In genomic region chr12:51632598-51632997, GRCh38 we compare ENCODE assay signal across 29 cellular contexts. TPM values are rescaled to one million over a fixed set of nuclear protein-coding genes. Genes with fewer than 3 reads are reported as not detected.
DNase-seq lines count a peak whose midpoint lies in the region; ATAC-seq and TF ChIP-seq lines count a peak whose summit lies in the region.
"Had no signal": no experiment of that assay in that cellular context is flagged by ENCODE, and none has a peak within 500 bp of the region (broad histone marks: within the 10 kb centered on the region; RNA-seq: fewer than 3 reads in every experiment).

No MANE protein-coding gene starts in this region.

- H3K4me1 Mint-ChIP-seq in endodermal cell: peaks cover 4% of the 10 kb centered on the region
- H3K4me1 Mint-ChIP-seq: activated CD4-positive, alpha-beta memory T cell treated with anti-CD3 and anti-CD28 coated beads, Interleukin-2, amount 10 ng/mL, durations not matched to agents 7 days and 5 days; activated T-helper 17 cell treated with anti-CD3 and anti-CD28 coated beads, Interleukin-2, amount 50 U/mL, for 72 hours; mesothelial cell of epicardium; naive thymus-derived CD4-positive, alpha-beta T cell had no signal

- no peak overlapping the region for H3K27ac Mint-ChIP-seq in endodermal cell
- H3K27ac Mint-ChIP-seq: activated CD4-positive, alpha-beta memory T cell treated with anti-CD3 and anti-CD28 coated beads, Interleukin-2, amount 10 ng/mL, durations not matched to agents 7 days and 5 days; activated naive CD8-positive, alpha-beta T cell; activated T-helper 17 cell treated with anti-CD3 and anti-CD28 coated beads, Interleukin-2, amount 50 U/mL, for 72 hours; dendritic cell treated with granulocyte-macrophage colony-stimulating factor and Interleukin-4, amounts not matched to agents 40 ng/mL and 50 ng/mL, for 4 days; mesothelial cell of epicardium; naive thymus-derived CD4-positive, alpha-beta T cell; stimulated activated naive CD8-positive, alpha-beta T cell treated with anti-CD3 and anti-CD28 coated beads, Interleukin-15, Interleukin-2, amounts not matched to agents 100 ng/mL and 50 ng/mL, for 24 hours had no signal

- no peaks in the 10 kb centered on the region for H3K4me1 ChIP-seq in endodermal cell (ENCODE audit: control insufficient read depth, insufficient read depth, low read length)
- H3K4me1 ChIP-seq in suprapubic skin: no peaks in the 10 kb centered on the region
- H3K4me1 ChIP-seq: uterus had no signal

- H3K27me3 ChIP-seq in endodermal cell (ENCODE audit: control insufficient read depth, insufficient read depth, low read length, poor library complexity, severe bottlenecking): no peaks in the 10 kb centered on the region
- H3K27me3 ChIP-seq in suprapubic skin: no peaks in the 10 kb centered on the region
- H3K27me3 ChIP-seq: uterus had no signal

- H3K27me3 Mint-ChIP-seq in endodermal cell (ENCODE audit: insufficient read depth): no peaks in the 10 kb centered on the region
- H3K27me3 Mint-ChIP-seq: dendritic cell treated with granulocyte-macrophage colony-stimulating factor and Interleukin-4, amounts not matched to agents 40 ng/mL and 50 ng/mL, for 4 days had no signal

- peaks cover 3% of the 10 kb centered on the region for H3K36me3 Mint-ChIP-seq in endodermal cell (ENCODE audit: low read depth)

- peaks cover 15% of the 10 kb centered on the region for H3K9me3 Mint-ChIP-seq in endodermal cell
- H3K9me3 Mint-ChIP-seq: activated CD4-positive, alpha-beta memory T cell treated with anti-CD3 and anti-CD28 coated beads, Interleukin-2, amount 10 ng/mL, durations not matched to agents 7 days and 5 days; stimulated activated naive CD8-positive, alpha-beta T cell treated with anti-CD3 and anti-CD28 coated beads, Interleukin-15, Interleukin-2, amounts not matched to agents 100 ng/mL and 50 ng/mL, for 24 hours had no signal

- H3K27ac ChIP-seq in endodermal cell (ENCODE audit: low read depth, low read length) (peak overlapping the region; percentile 47), suprapubic skin (peak overlapping the region; percentile 39)
- H3K27ac ChIP-seq: skin epidermis, uterus had no signal

- 23 to 52% methylated on average over 2 of the region's 2 CpGs for WGBS in endodermal cell (ENCODE audit: insufficient coverage in 1 of 2, insufficient read length in 1 of 2), 2 experiments
- WGBS in suprapubic skin: 35% methylated on average over 2 of the region's 2 CpGs

- H3K4me3 Mint-ChIP-seq in endodermal cell: no peak overlapping the region
- H3K4me3 Mint-ChIP-seq: activated CD4-positive, alpha-beta memory T cell treated with anti-CD3 and anti-CD28 coated beads, Interleukin-2, amount 10 ng/mL, durations not matched to agents 7 days and 5 days; activated naive CD8-positive, alpha-beta T cell; activated T-helper 17 cell treated with anti-CD3 and anti-CD28 coated beads, Interleukin-2, amount 50 U/mL, for 72 hours; dendritic cell treated with granulocyte-macrophage colony-stimulating factor and Interleukin-4, amounts not matched to agents 40 ng/mL and 50 ng/mL, for 4 days; mesothelial cell of epicardium; naive thymus-derived CD4-positive, alpha-beta T cell; stimulated activated naive CD8-positive, alpha-beta T cell treated with anti-CD3 and anti-CD28 coated beads, Interleukin-15, Interleukin-2, amounts not matched to agents 100 ng/mL and 50 ng/mL, for 24 hours had no signal

- peak in 2 of 3 experiments; percentile 37 to 73 for DNase-seq in NCI-H1417 (lab: John Stamatoyannopoulos, UW)
- DNase-seq in NCI-H1417 treated with DMSO at 0.1 percent for 48 hours (lab: John Stamatoyannopoulos, UW): no peak
- DNase-seq in NCI-H2227 (lab: John Stamatoyannopoulos, UW; ENCODE audit: unreplicated experiment): peak; percentile 62
- DNase-seq in endodermal cell: no peak
- DNase-seq in suprapubic skin (ENCODE audit: low spot score in 2 of 2): no peak
- no peak for DNase-seq in GM13977 (ENCODE audit: low spot score)
- DNase-seq in activated T-cell treated with anti-CD3 and anti-CD28 coated beads, Interleukin-2, amount 50 U/mL, for 48 hours: no peak
- DNase-seq: activated CD4-positive, alpha-beta memory T cell treated with anti-CD3 and anti-CD28 coated beads, Interleukin-2, amount 10 ng/mL, durations not matched to agents 7 days and 5 days; activated CD4-positive, alpha-beta T cell treated with anti-CD3 and anti-CD28 coated beads for 1 hour; activated CD8-positive, alpha-beta memory T cell treated with anti-CD3 and anti-CD28 coated beads, Interleukin-2, amount 50 U/mL, for 48 hours; aorta; left ventricle myocardium superior; naive thymus-derived CD4-positive, alpha-beta T cell; NCI-H1105; NCI-H774; retina; RPMI8226; T-helper 2 cell; uterus had no signal

- no peak for TF ChIP-seq EP300 in suprapubic skin (IDR thresholded peaks at IDR 0.05)

- ATAC-seq in GM21515 (IDR thresholded peaks at IDR 0.05; ENCODE audit: unreplicated experiment): no peak
- ATAC-seq: activated T-helper 17 cell treated with anti-CD3 and anti-CD28 coated beads, Interleukin-2, amount 50 U/mL, for 72 hours; GM12878; K562; left ventricle myocardium superior; naive thymus-derived CD4-positive, alpha-beta T cell had no signal

- no peak for TF ChIP-seq POLR2A in suprapubic skin (IDR thresholded peaks at IDR 0.05)

- H3K4me3 ChIP-seq in endodermal cell (ENCODE audit: low read length) (no peak overlapping the region), suprapubic skin (no peak overlapping the region)
- H3K4me3 ChIP-seq: GM12878, GM23248, K562, skin epidermis, uterus had no signal

- TF ChIP-seq CTCF in endodermal cell (conservative IDR thresholded peaks at IDR 0.05) (no peak), suprapubic skin (IDR thresholded peaks at IDR 0.05) (no peak), GM13977 (IDR thresholded peaks at IDR 0.05; ENCODE audit: extremely low read depth, insufficient read depth, missing control alignments) (no peak)

- H3K36me3 ChIP-seq in endodermal cell (ENCODE audit: control insufficient read depth, insufficient read depth, low read length) (no peaks in the 10 kb centered on the region), suprapubic skin (no peaks in the 10 kb centered on the region)
- H3K36me3 ChIP-seq: uterus had no signal

- H3K9me3 ChIP-seq in endodermal cell (ENCODE audit: control insufficient read depth, low read length): peaks cover 17% of the 10 kb centered on the region
- H3K9me3 ChIP-seq in suprapubic skin: no peaks in the 10 kb centered on the region
- H3K9me3 ChIP-seq: uterus had no signal

- H3K9ac ChIP-seq in endodermal cell (ENCODE audit: extremely low read depth, low read length, poor library complexity, severe bottlenecking): no peak overlapping the region
- H3K9ac ChIP-seq: GM23248 had no signal

- in situ Hi-C loops in GM13977 (cut with MboI; ENCODE audit: low pct_unique_long_range_greater_than_20kb, low sequenced_read_pairs, unreplicated experiment): no loop called here

RNA-seq across cellular contexts. Expression of gene SCN8A, which starts 41.6 kb away (rescaled TPM):
- total RNA-seq in endodermal cell (1 to 10 TPM; 9.5 to 9.7 TPM), suprapubic skin (under 1 TPM; 0.08 to 0.62 (median 0.58) TPM)
- polyA plus RNA-seq in endodermal cell (2013, experiment 1 of 2): 6.6 TPM
- 6.5 TPM for polyA plus RNA-seq in endodermal cell (2013, experiment 2 of 2)

Comparison
In these comparisons a context has a peak if more than half of its experiments do, and no peak if none do; other contexts are left out.
1. DNase-seq: peak in NCI-H1417 (2 of 3) and NCI-H2227 (single experiment); none in NCI-H1417 treated with DMSO at 0.1 percent for 48 hours (single experiment), endodermal cell (single experiment), suprapubic skin (0 of 2), GM13977 (single experiment) and activated T-cell treated with anti-CD3 and anti-CD28 coated beads, Interleukin-2, amount 50 U/mL, for 48 hours (0 of 2).
2. RNA of gene SCN8A, which starts 41.6 kb away (total RNA-seq): 9.5 to 9.7 TPM in endodermal cell; 0.08 to 0.62 TPM in suprapubic skin; every median in the first group is over 4 times any median in the second.